In the genomic region with DNA sequence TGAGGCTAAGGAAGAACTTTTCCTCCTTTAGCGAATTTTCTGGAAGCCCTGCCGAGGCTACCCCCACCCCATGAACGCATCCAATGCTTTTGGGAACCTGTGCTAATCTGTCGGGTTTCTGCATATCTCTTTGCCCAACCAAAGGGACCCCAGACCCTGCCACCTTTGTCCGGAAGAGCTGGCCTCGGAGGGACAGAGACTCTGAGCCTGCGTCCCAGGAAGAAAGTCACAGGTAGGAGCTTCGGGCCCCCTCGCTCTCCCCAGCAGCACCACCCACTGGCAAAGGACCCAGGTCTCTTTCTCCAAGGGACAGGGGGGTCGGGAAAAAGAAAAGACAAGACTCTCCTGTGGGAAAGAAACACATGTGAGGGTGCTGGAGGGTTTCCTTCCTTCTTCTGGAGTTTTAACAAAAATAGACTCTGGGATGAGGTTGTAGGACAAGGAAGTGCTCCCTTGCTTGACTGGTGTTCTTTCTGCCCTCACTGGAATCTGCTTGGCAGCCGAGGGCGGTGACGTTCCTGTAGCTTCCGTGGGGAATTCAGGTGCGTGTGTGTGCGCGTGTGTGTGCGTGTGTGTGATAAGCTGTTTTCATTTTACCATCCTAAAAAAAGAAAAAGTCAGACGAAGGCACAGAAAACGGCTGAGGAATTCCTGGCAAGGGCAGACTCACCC, we compare ENCODE assay signal across 24 cellular contexts. TPM values are rescaled to one million over a fixed set of nuclear protein-coding genes. Genes with fewer than 3 reads are reported as not detected.
DNase-seq lines count a peak whose midpoint lies in the region; ATAC-seq, FAIRE-seq and TF ChIP-seq lines count a peak whose summit lies in the region.
"Had no signal": no experiment of that assay in that cellular context is flagged by ENCODE, and none has a peak within 500 bp of the region (broad histone marks: within the 10 kb centered on the region; RNA-seq: fewer than 3 reads in every experiment).

No MANE protein-coding gene starts in this region.

- H3K4me2 ChIP-seq in HepG2 (ENCODE audit: low read depth, low read length), result peak overlapping the region; percentile 47; the same call in 1 of the 2 replicates
- H3K4me2 ChIP-seq: A549 had no signal

- no peak for FAIRE-seq in HepG2 (lab: Jason Lieb, UNC)
- FAIRE-seq: A549, GM12891, RCC 7860 had no signal

- no peak overlapping the region for H3K4me3 ChIP-seq in HepG2 (replicated peaks in 1 of 3; ENCODE audit: insufficient read depth in 1 of 3, low read depth in 2 of 3, low read length in 3 of 3)
- H3K4me3 ChIP-seq in right lobe of liver, result no peak overlapping the region
- H3K4me3 ChIP-seq in Panc1 (ENCODE audit: low read depth in 2 of 2, low read length in 2 of 2), result peak overlapping the region; percentile 7 to 38; a peak in 2 of 4 replicates
- no peak overlapping the region for H3K4me3 ChIP-seq in thyroid gland (replicated peaks in 1 of 3)
- H3K4me3 ChIP-seq: A549, GM23248, SJCRH30 had no signal

- H3K9me3 ChIP-seq in HepG2 (ENCODE audit: low read length) (no peaks in the 10 kb centered on the region), right lobe of liver (no peaks in the 10 kb centered on the region), Panc1 (ENCODE audit: control insufficient read depth, insufficient read depth, low read depth, low read length) (no peaks in the 10 kb centered on the region), thyroid gland (no peaks in the 10 kb centered on the region)
- H3K9me3 ChIP-seq: A549, BE2C, SJCRH30 had no signal

- peaks cover 49% of the 10 kb centered on the region for H3K27me3 Mint-ChIP-seq in activated CD4-positive, alpha-beta memory T cell treated with anti-CD3 and anti-CD28 coated beads for 36 hours

- no peaks in the 10 kb centered on the region for H4K20me1 ChIP-seq in HepG2 (ENCODE audit: insufficient read depth, low read length)

- no peak for TF ChIP-seq CTCF in HepG2 (CRISPR knock-in tag; IDR thresholded peaks at IDR 0.05)
- no peak for TF ChIP-seq CTCF in right lobe of liver (IDR thresholded peaks at IDR 0.05)
- TF ChIP-seq CTCF in Panc1 (IDR thresholded peaks at IDR 0.05), result no peak
- TF ChIP-seq CTCF in thyroid gland (IDR thresholded peaks at IDR 0.05), result no peak

- no peaks in the 10 kb centered on the region for H3K9me3 Mint-ChIP-seq in activated CD4-positive, alpha-beta memory T cell treated with anti-CD3 and anti-CD28 coated beads for 36 hours
- H3K9me3 Mint-ChIP-seq: CD4-positive, CD25-positive, alpha-beta regulatory T cell; IgD-negative memory B cell had no signal

- in situ Hi-C loops in HepG2 (cut with HindIII; ENCODE audit: extremely low pct_ligation_motif_present, low pct_unique_long_range_greater_than_20kb), result loop anchor here (5.0 kb wide), 2 partner anchors 614 to 1039 kb away; no protein-coding TSS in a partner anchor
- in situ Hi-C loops in Panc1 (cut with HindIII; ENCODE audit: low pct_unique_long_range_greater_than_20kb, low sequenced_read_pairs), result no loop called here

- no peak overlapping the region for H3K27ac ChIP-seq in HepG2 (ENCODE audit: extremely low read length, insufficient read depth, low read length)
- H3K27ac ChIP-seq in right lobe of liver, result no peak overlapping the region
- no peak overlapping the region for H3K27ac ChIP-seq in Panc1 (ENCODE audit: low read length)
- H3K27ac ChIP-seq in thyroid gland, result no peak overlapping the region
- H3K27ac ChIP-seq: A549, GM23248, SJCRH30 had no signal

- no peaks in the 10 kb centered on the region for H3K79me2 ChIP-seq in HepG2 (ENCODE audit: insufficient read depth, low read length)

- TF ChIP-seq POLR2A in HepG2 (IDR thresholded peaks at IDR 0.05; ENCODE audit: insufficient read depth in 1 of 2, low read depth in 2 of 2, low read length in 2 of 2) (no peak), right lobe of liver (IDR thresholded peaks at IDR 0.05) (no peak), thyroid gland (IDR thresholded peaks at IDR 0.05) (no peak)

- no peak overlapping the region for H3K9ac ChIP-seq in HepG2 (ENCODE audit: insufficient read depth, low read depth, low read length)
- H3K9ac ChIP-seq: GM23248 had no signal

- peaks cover 11 to 57% of the 10 kb centered on the region in 2 experiments; a peak in 4 of 5 replicates for H3K27me3 ChIP-seq in HepG2 (ENCODE audit: control insufficient read depth in 1 of 2, insufficient read depth in 2 of 2, low read length in 2 of 2)
- H3K27me3 ChIP-seq in right lobe of liver, result peaks cover 0 to 7% of the 10 kb centered on the region in 2 donors
- peaks cover 10% of the 10 kb centered on the region for H3K27me3 ChIP-seq in Panc1 (ENCODE audit: control insufficient read depth, insufficient read depth, low read length)
- no peaks in the 10 kb centered on the region for H3K27me3 ChIP-seq in thyroid gland
- H3K27me3 ChIP-seq: SJCRH30 had no signal

- no peak overlapping the region for H3K4me3 Mint-ChIP-seq in activated CD4-positive, alpha-beta memory T cell treated with anti-CD3 and anti-CD28 coated beads for 36 hours
- H3K4me3 Mint-ChIP-seq: CD4-positive, CD25-positive, alpha-beta regulatory T cell; IgD-negative memory B cell had no signal

- ATAC-seq in HepG2 (no peak), right lobe of liver (no peak), Panc1 (no peak)
- ATAC-seq: A549, HCT116 had no signal

- no peaks in the 10 kb centered on the region for H3K36me3 Mint-ChIP-seq in activated CD4-positive, alpha-beta memory T cell treated with anti-CD3 and anti-CD28 coated beads for 36 hours
- H3K36me3 Mint-ChIP-seq: CD4-positive, CD25-positive, alpha-beta regulatory T cell; IgD-negative memory B cell had no signal

- peaks cover 4% of the 10 kb centered on the region for H3K4me1 Mint-ChIP-seq in activated CD4-positive, alpha-beta memory T cell treated with anti-CD3 and anti-CD28 coated beads for 36 hours (ENCODE audit: low read depth)

- 49% methylated on average over 20 of the region's 20 CpGs for WGBS in HepG2 (ENCODE audit: low lambda C conversion rate)
- WGBS in right lobe of liver (ENCODE audit: insufficient coverage, low coverage, low lambda C conversion rate, missing lambda C conversion rate), result 41% methylated on average over 17 of the region's 20 CpGs
- 45 to 52% methylated on average over 20 of the region's 20 CpGs for WGBS in thyroid gland, 2 donors

- POLR2A ChIA-PET in HepG2 (lab: Yijun Ruan, JAX), result no interaction called here
- POLR2A ChIA-PET in Panc1 (lab: Charles Lee), result no interaction called here
- POLR2A ChIA-PET in activated CD4-positive, alpha-beta memory T cell treated with anti-CD3 and anti-CD28 coated beads for 36 hours (lab: Charles Lee), result interaction anchor here (0.6 to 1.0 kb wide), 2 partner anchors 615 to 1694 kb away, joined by 3 to 4 read pairs; no protein-coding TSS in a partner anchor

- no peak overlapping the region for H3K27ac Mint-ChIP-seq in activated CD4-positive, alpha-beta memory T cell treated with anti-CD3 and anti-CD28 coated beads for 36 hours
- H3K27ac Mint-ChIP-seq: IgD-negative memory B cell had no signal

- no TSS peak for BruUV-seq in HepG2 (replicated peaks; lab: Mats Ljungman, UMichigan)
- BruUV-seq in Panc1 (replicated peaks; lab: Mats Ljungman, UMichigan), result no TSS peak

- no peak for TF ChIP-seq EP300 in HepG2 (IDR thresholded peaks at IDR 0.05; ENCODE audit: low read depth in 2 of 2, low read length in 2 of 2)
- TF ChIP-seq EP300 in HepG2 (CRISPR knock-in tag; IDR thresholded peaks at IDR 0.05; ENCODE audit: borderline replicate concordance), result no peak

- H2AFZ ChIP-seq in HepG2 (ENCODE audit: low read length), result no peak overlapping the region
- H2AFZ ChIP-seq: GM23248 had no signal

- peaks cover 56% of the 10 kb centered on the region for H3K4me1 ChIP-seq in HepG2 (ENCODE audit: insufficient read depth, low read length)
- no peaks in the 10 kb centered on the region for H3K4me1 ChIP-seq in right lobe of liver
- peaks cover 7% of the 10 kb centered on the region; the same call in 1 of the 2 replicates for H3K4me1 ChIP-seq in Panc1 (ENCODE audit: control insufficient read depth, insufficient read depth, low read length)
- peaks cover 0 to 7% of the 10 kb centered on the region in 2 donors for H3K4me1 ChIP-seq in thyroid gland
- H3K4me1 ChIP-seq: SJCRH30 had no signal

- DNase-seq in HepG2 (ENCODE audit: low spot score) (no peak), right lobe of liver (no peak), Panc1 (ENCODE audit: low read depth, low spot score) (no peak), left kidney (ENCODE audit: low read depth, low spot score) (peak; percentile 17), thyroid gland (peak; percentile 43 to 72), HCEC 1CT (no peak), SW 1271 (lab: John Stamatoyannopoulos, UW) (no peak)
- no peak for DNase-seq in activated CD4-positive, alpha-beta memory T cell treated with anti-CD3 and anti-CD28 coated beads for 36 hours
- DNase-seq: BE2C; CD4-positive, CD25-positive, alpha-beta regulatory T cell; DMS 273 treated with DMSO at 0.1 percent for 48 hours; DND-41; GM23248; NCI-H1436; NCI-H187 treated with DMSO at 0.1 percent for 48 hours; NCI-H2227 treated with DMSO at 0.1 percent for 48 hours; NCI-H510A treated with DMSO at 0.1 percent for 48 hours; NCI-H774 had no signal

- H3K36me3 ChIP-seq in HepG2 (replicated peaks in 1 of 2; ENCODE audit: control insufficient read depth in 1 of 2, insufficient read depth in 2 of 2, low read length in 2 of 2) (no peaks in the 10 kb centered on the region), right lobe of liver (no peaks in the 10 kb centered on the region), Panc1 (ENCODE audit: control insufficient read depth, insufficient read depth, low read length) (no peaks in the 10 kb centered on the region), thyroid gland (no peaks in the 10 kb centered on the region)
- H3K36me3 ChIP-seq: BE2C, SJCRH30 had no signal

- CTCF ChIA-PET in HepG2 (lab: Yijun Ruan, JAX; ENCODE audit: low intra/inter-chr PET ratio, low total read pairs) (no interaction called here), Panc1 (lab: Charles Lee) (no interaction called here)
- CTCF ChIA-PET in activated CD4-positive, alpha-beta memory T cell treated with anti-CD3 and anti-CD28 coated beads for 36 hours (lab: Charles Lee), result interaction anchor here (1.0 to 1.2 kb wide), 2 partner anchors 21 to 1041 kb away, joined by 3 read pairs; no protein-coding TSS in a partner anchor

- TF ChIP-seq RAD21 in HepG2 (CRISPR knock-in tag; IDR thresholded peaks at IDR 0.05), result no peak

- intact Hi-C loops in HepG2 (cut with micrococcal nuclease; ENCODE audit: unreplicated experiment), result loop anchor here (10.0 kb wide), 1 partner anchor 1461 kb away; no protein-coding TSS in a partner anchor
- intact Hi-C loops in right lobe of liver (cut with DNase I), result loop anchor here in 1 of 2 donors (5.0 kb wide), 1 partner anchor 1044 kb away; no protein-coding TSS in a partner anchor
- intact Hi-C loops in Panc1 (cut with micrococcal nuclease; ENCODE audit: unreplicated experiment), result loop anchor here (10.0 kb wide), 1 partner anchor 1041 kb away; no protein-coding TSS in a partner anchor
- intact Hi-C loops in thyroid gland (cut with DNase I), result loop anchor here (10.0 kb wide), 1 partner anchor 861 kb away; no protein-coding TSS in a partner anchor
- intact Hi-C loops in activated CD4-positive, alpha-beta memory T cell treated with anti-CD3 and anti-CD28 coated beads for 36 hours (cut with micrococcal nuclease), result no loop called here

RNA-seq across cellular contexts. Expression of a gene that starts 16.3 kb away (rescaled TPM):
- 0.46 and 0.55 TPM in 2 replicates for total RNA-seq in HepG2 (2016; rRNA removed; fragmentation: Illumina TruSeq; extraction: Trizol)
- total RNA-seq in HepG2 (2016; cell fraction: cytosol; rRNA removed; fragmentation: Illumina TruSeq; extraction: Trizol; ENCODE audit: low read depth), result 0.09 TPM in 1 of 2 replicates, not detected in the other
- total RNA-seq in HepG2 (2016; cell fraction: insoluble cytoplasmic fraction; rRNA removed; fragmentation: Illumina TruSeq; extraction: Trizol), result 0.42 and 0.50 TPM in 2 replicates
- total RNA-seq in HepG2 (2016; cell fraction: membrane; rRNA removed; fragmentation: Illumina TruSeq; extraction: Trizol), result 0.28 and 0.31 TPM in 2 replicates
- 0.47 and 0.50 TPM in 2 replicates for total RNA-seq in HepG2 (2016; cell fraction: nucleus; rRNA removed; fragmentation: Illumina TruSeq; extraction: Trizol)
- polyA plus RNA-seq in HepG2 (2011; rRNA removed), result 0.37 and 0.44 TPM in 2 replicates
- 0.19 and 0.23 TPM in 2 replicates for polyA plus RNA-seq in HepG2 (2011; cell fraction: cytosol; rRNA removed)
- 0.23 and 0.27 TPM in 2 replicates for polyA plus RNA-seq in HepG2 (2011; cell fraction: nucleus; rRNA removed)
- 0.30 and 0.53 TPM in 2 replicates for polyA plus RNA-seq in HepG2 (2012)
- 0.05 and 0.09 TPM in 2 replicates for polyA plus RNA-seq in HepG2 (2016; cell fraction: cytosol; fragmentation: Illumina TruSeq; extraction: Trizol; ENCODE audit: low read depth)
- 0.89 and 1.2 TPM in 2 replicates for polyA plus RNA-seq in HepG2 (2016; cell fraction: insoluble cytoplasmic fraction; fragmentation: Illumina TruSeq; extraction: Trizol; ENCODE audit: low read depth)
- polyA plus RNA-seq in HepG2 (2016; cell fraction: membrane; fragmentation: Illumina TruSeq; extraction: Trizol; ENCODE audit: low read depth), result 0.26 and 0.35 TPM in 2 replicates
- polyA plus RNA-seq in HepG2 (2016; cell fraction: nucleus; fragmentation: Illumina TruSeq; extraction: Trizol; ENCODE audit: insufficient read depth, low read depth), result 0.72 and 0.95 TPM in 2 replicates
- 0.30 and 18.3 TPM in 2 replicates for polyA minus RNA-seq in HepG2 (2011; rRNA and poly(A)+ RNA removed; ENCODE audit: low replicate concordance)
- polyA minus RNA-seq in HepG2 (2011; cell fraction: cytosol; rRNA and poly(A)+ RNA removed), result 0.30 and 0.97 TPM in 2 replicates
- 0.25 and 0.52 TPM in 2 replicates for polyA minus RNA-seq in HepG2 (2011; cell fraction: nucleus; rRNA and poly(A)+ RNA removed)
- total RNA-seq in right lobe of liver, result under 1 TPM; 0.24 to 0.87 (median 0.50) TPM
- total RNA-seq in Panc1 (2021; ENCODE audit: unreplicated experiment), result 6.7 TPM
- 3.5 TPM for polyA plus RNA-seq in Panc1 (2012; ENCODE audit: insufficient read length)
- 1 to 10 TPM; 3.8 to 8.1 (median 5.5) TPM for total RNA-seq in thyroid gland
- under 1 TPM; 0.05 to 0.07 TPM for total RNA-seq in activated CD4-positive, alpha-beta memory T cell treated with anti-CD3 and anti-CD28 coated beads for 36 hours
- total RNA-seq: CD4-positive, CD25-positive, alpha-beta regulatory T cell had no signal
- polyA plus RNA-seq: CD4-positive, CD25-positive, alpha-beta regulatory T cell; IgD-negative memory B cell had no signal

Comparison
In these comparisons a context has a peak if more than half of its experiments do, and no peak if none do; other contexts are left out.
1. DNase-seq: peak in left kidney (single experiment) and thyroid gland (2 of 2); none in HepG2 (single experiment), right lobe of liver (0 of 3), Panc1 (single experiment), activated CD4-positive, alpha-beta memory T cell treated with anti-CD3 and anti-CD28 coated beads for 36 hours (single experiment), HCEC 1CT (single experiment) and SW 1271 (0 of 2).
2. H3K4me3 ChIP-seq: peak in Panc1 (2 of 2); none in HepG2 (0 of 3), right lobe of liver (0 of 3) and thyroid gland (0 of 3).